In genomic region chr2:45729753-45730512, GRCh38 we compare ENCODE assay signal across 9 cellular contexts.
A peak's percentile ranks its signal among the peaks of the same experiment; 100 is the strongest.
DNase-seq lines count a peak whose midpoint lies in the region; ATAC-seq and TF ChIP-seq lines count a peak whose summit lies in the region.
"Had no signal": no experiment of that assay in that cellular context is flagged by ENCODE, and none has a peak within 500 bp of the region (broad histone marks: within the 10 kb centered on the region; RNA-seq: fewer than 3 reads in every experiment).

No MANE protein-coding gene starts in this region.

- peak; percentile 46 for TF ChIP-seq RAD21 in Ishikawa (IDR thresholded peaks at IDR 0.05; ENCODE audit: low read depth)

- ATAC-seq in GM18498 (IDR thresholded peaks at IDR 0.05; ENCODE audit: unreplicated experiment) (peak; percentile 57), GM21786 (IDR thresholded peaks at IDR 0.05; ENCODE audit: unreplicated experiment) (peak; percentile 49)
- no peak for ATAC-seq in central memory CD8-positive, alpha-beta T cell (replicated peaks; ENCODE audit: extremely low read depth, poor library complexity, severe bottlenecking)

- no peak overlapping the region for H3K4me3 Mint-ChIP-seq in central memory CD8-positive, alpha-beta T cell
- H3K4me3 Mint-ChIP-seq: T-helper 1 cell treated with Interleukin-12 subunit alpha and Interleukin-12 subunit beta and Interleukin-4 antibody, amounts not matched to agents 30 μg/mL and 1 μg/mL, for 36 hours had no signal

- peaks cover 45% of the 10 kb centered on the region for H4K20me1 ChIP-seq in smooth muscle cell (ENCODE audit: low read depth)

- peaks cover 5% of the 10 kb centered on the region for H3K4me1 Mint-ChIP-seq in central memory CD8-positive, alpha-beta T cell

- TF ChIP-seq CTCF in smooth muscle cell (IDR thresholded peaks at IDR 0.05; ENCODE audit: borderline replicate concordance, insufficient read depth, poor library complexity, severe bottlenecking): peak; percentile 5

- no peaks in the 10 kb centered on the region for H3K9me3 Mint-ChIP-seq in central memory CD8-positive, alpha-beta T cell
- H3K9me3 Mint-ChIP-seq: T-helper 1 cell treated with Interleukin-12 subunit alpha and Interleukin-12 subunit beta and Interleukin-4 antibody, amounts not matched to agents 30 μg/mL and 1 μg/mL, for 36 hours had no signal

- peak overlapping the region; percentile 14 for H3K27ac Mint-ChIP-seq in central memory CD8-positive, alpha-beta T cell (ENCODE audit: low read depth)
- H3K27ac Mint-ChIP-seq: T-helper 1 cell treated with Interleukin-12 subunit alpha and Interleukin-12 subunit beta and Interleukin-4 antibody, amounts not matched to agents 30 μg/mL and 1 μg/mL, for 36 hours had no signal

- no peaks in the 10 kb centered on the region for H3K36me3 ChIP-seq in smooth muscle cell (ENCODE audit: low read depth)
- H3K36me3 ChIP-seq in MG63: no peaks in the 10 kb centered on the region

- DNase-seq in central memory CD8-positive, alpha-beta T cell (ENCODE audit: low spot score in 2 of 2): no peak
- DNase-seq in smooth muscle cell (lab: John Stamatoyannopoulos, UW; ENCODE audit: unreplicated experiment) (no peak), T-helper 1 cell (no peak), MG63 (no peak)
- no peak for DNase-seq in effector CD8-positive, alpha-beta T cell (lab: John Stamatoyannopoulos, UW)

- H3K9ac ChIP-seq in smooth muscle cell (ENCODE audit: low read depth): no peak overlapping the region

- no peak for TF ChIP-seq EP300 in Ishikawa (IDR thresholded peaks at IDR 0.05; ENCODE audit: borderline replicate concordance)

- H3K9me3 ChIP-seq in smooth muscle cell (replicated peaks; ENCODE audit: low read depth) (no peaks in the 10 kb centered on the region), MG63 (no peaks in the 10 kb centered on the region)

- peaks cover 5% of the 10 kb centered on the region for H3K36me3 Mint-ChIP-seq in central memory CD8-positive, alpha-beta T cell (ENCODE audit: insufficient read depth)

- H2AFZ ChIP-seq in smooth muscle cell (ENCODE audit: low read depth): no peak overlapping the region

- peaks cover 71% of the 10 kb centered on the region for H3K79me2 ChIP-seq in smooth muscle cell (ENCODE audit: low read depth)

- H3K4me1 ChIP-seq in smooth muscle cell (ENCODE audit: low read depth): no peaks in the 10 kb centered on the region

- H3K27me3 ChIP-seq in smooth muscle cell (ENCODE audit: low read depth): no peaks in the 10 kb centered on the region
- H3K27me3 ChIP-seq in MG63: no peaks in the 10 kb centered on the region

- 97% methylated on average over 8 of the region's 8 CpGs for WGBS in smooth muscle cell (ENCODE audit: low lambda C conversion rate)

- no peaks in the 10 kb centered on the region for H3K27me3 Mint-ChIP-seq in central memory CD8-positive, alpha-beta T cell

- no peak overlapping the region for H3K27ac ChIP-seq in smooth muscle cell (ENCODE audit: low read depth)

- no peak overlapping the region for H3K4me2 ChIP-seq in smooth muscle cell

- H3F3A ChIP-seq in smooth muscle cell (ENCODE audit: low read depth): no peaks in the 10 kb centered on the region

- H3K4me3 ChIP-seq in smooth muscle cell: no peak overlapping the region
- H3K4me3 ChIP-seq in MG63: no peak overlapping the region

TF ChIP-seq in Ishikawa, 13 proteins besides CTCF, POLR2A, EP300 and RAD21:
- TF ChIP-seq FOXM1 (IDR thresholded peaks at IDR 0.05; ENCODE audit: borderline replicate concordance, low read depth) (no peak), ZBTB7A (IDR thresholded peaks at IDR 0.05; ENCODE audit: low read depth) (no peak), YY1 (IDR thresholded peaks at IDR 0.05; ENCODE audit: low read depth) (no peak)
